In the genomic region with DNA sequence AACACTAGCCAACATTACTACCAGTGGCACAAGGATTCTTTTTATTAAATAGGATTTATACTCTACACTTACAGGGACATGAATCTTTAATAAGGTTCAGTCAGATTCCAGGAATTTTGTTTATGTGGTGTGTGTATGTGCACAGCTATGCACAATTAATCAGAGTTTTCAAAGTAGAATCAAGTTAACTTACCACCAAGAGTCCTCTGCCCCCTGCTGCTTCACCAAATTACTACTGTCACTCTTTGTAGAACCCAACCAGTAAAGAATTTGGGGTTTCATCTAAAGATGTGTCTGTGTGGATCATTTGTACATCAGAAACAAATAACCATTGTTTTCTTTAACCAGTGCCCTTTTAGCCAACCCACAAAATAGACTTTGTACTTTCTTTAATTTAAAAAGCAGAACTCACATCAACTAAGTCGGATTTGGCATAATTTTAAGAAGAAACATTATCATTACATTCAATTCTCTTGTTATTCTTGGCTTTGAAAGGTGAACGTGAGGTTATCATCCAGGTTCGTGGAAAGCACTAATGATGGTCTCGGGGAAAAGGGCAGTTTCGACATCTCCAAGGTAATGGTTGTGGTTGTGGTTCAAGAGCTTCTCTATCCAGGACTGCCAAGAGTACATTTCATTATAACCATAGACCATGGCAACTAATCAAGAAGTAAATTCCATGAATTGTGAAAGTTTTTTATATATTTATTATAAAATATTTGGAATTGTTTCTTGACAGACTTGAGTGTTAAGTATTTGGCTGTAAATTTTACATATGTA, we compare ENCODE assay signal across 20 cellular contexts.
DNase-seq lines count a peak whose midpoint lies in the region; ATAC-seq, FAIRE-seq and TF ChIP-seq lines count a peak whose summit lies in the region.
"Had no signal": no experiment of that assay in that cellular context is flagged by ENCODE, and none has a peak within 500 bp of the region (broad histone marks: within the 10 kb centered on the region; RNA-seq: fewer than 3 reads in every experiment).

No MANE protein-coding gene starts in this region.

- no peak overlapping the region for H3K4me2 ChIP-seq in HepG2 (ENCODE audit: low read depth, low read length)

- no peak for TF ChIP-seq POLR2A in GM12892 (IDR thresholded peaks at IDR 0.05; ENCODE audit: low read depth, low read length)
- no peak for TF ChIP-seq POLR2A in HepG2 (IDR thresholded peaks at IDR 0.05; ENCODE audit: insufficient read depth in 1 of 2, low read depth in 2 of 2, low read length in 2 of 2)
- TF ChIP-seq POLR2A in esophagus squamous epithelium (IDR thresholded peaks at IDR 0.05): no peak

- H3K36me3 ChIP-seq in HepG2 (replicated peaks in 1 of 2; ENCODE audit: control insufficient read depth in 1 of 2, insufficient read depth in 2 of 2, low read length in 2 of 2) (no peaks in the 10 kb centered on the region), esophagus squamous epithelium (no peaks in the 10 kb centered on the region)
- H3K36me3 ChIP-seq: suprapubic skin had no signal

- no peak for TF ChIP-seq EP300 in HepG2 (IDR thresholded peaks at IDR 0.05; ENCODE audit: low read depth in 2 of 2, low read length in 2 of 2)
- TF ChIP-seq EP300 in HepG2 (CRISPR knock-in tag; IDR thresholded peaks at IDR 0.05; ENCODE audit: borderline replicate concordance): no peak

- H3K79me2 ChIP-seq in HepG2 (ENCODE audit: insufficient read depth, low read length): no peaks in the 10 kb centered on the region

- H4K20me1 ChIP-seq in HepG2 (ENCODE audit: insufficient read depth, low read length): no peaks in the 10 kb centered on the region

- H3K27me3 ChIP-seq in HepG2 (ENCODE audit: control insufficient read depth in 1 of 2, insufficient read depth in 2 of 2, low read length in 2 of 2) (no peaks in the 10 kb centered on the region), esophagus squamous epithelium (no peaks in the 10 kb centered on the region)
- H3K27me3 ChIP-seq: suprapubic skin had no signal

- H3K27ac ChIP-seq in C4-2B (no peak overlapping the region), HepG2 (ENCODE audit: extremely low read length, insufficient read depth, low read length) (no peak overlapping the region), esophagus squamous epithelium (no peak overlapping the region)
- H3K27ac ChIP-seq: suprapubic skin had no signal

- TF ChIP-seq CTCF in C4-2B (conservative IDR thresholded peaks at IDR 0.05): peak; percentile 16; the same call in 1 of the 2 replicates
- TF ChIP-seq CTCF in epithelial cell of esophagus (IDR thresholded peaks at IDR 0.05; ENCODE audit: insufficient read depth, low read depth, low read length, missing control alignments): peak; percentile 27
- no peak for TF ChIP-seq CTCF in omental fat pad (IDR thresholded peaks at IDR 0.05)
- TF ChIP-seq CTCF in HepG2 (CRISPR knock-in tag; IDR thresholded peaks at IDR 0.05): no peak
- no peak for TF ChIP-seq CTCF in esophagus squamous epithelium (IDR thresholded peaks at IDR 0.05)

- no peak for TF ChIP-seq RAD21 in HepG2 (CRISPR knock-in tag; IDR thresholded peaks at IDR 0.05)

- DNase-seq in OCI-M1 (lab: John Stamatoyannopoulos, UW) (peak; percentile 40), epithelial cell of esophagus (ENCODE audit: low read depth) (peak; percentile 17), omental fat pad (ENCODE audit: low spot score) (no peak), GM12892 (ENCODE audit: insufficient read length) (no peak), HepG2 (ENCODE audit: low spot score) (no peak), esophagus squamous epithelium (lab: John Stamatoyannopoulos, UW) (no peak)
- DNase-seq: activated B cell treated with CpG ODN at 0.5 μM for 24 hours; activated effector memory CD4-positive, alpha-beta T cell treated with Interleukin-2 at 50 U/mL for 16 hours; anterior cingulate cortex; cortex of kidney; DMS153; kidney; NCI-H1092; NCI-H2171 treated with DMSO at 0.1 percent for 48 hours; stimulated activated CD4-positive, alpha-beta T cell treated with anti-CD3 and anti-CD28 coated beads, Interleukin-2, amount 100 ng/mL, for 24 hours; T-cell had no signal

- FAIRE-seq in GM12892 (lab: Jason Lieb, UNC) (no peak), HepG2 (lab: Jason Lieb, UNC) (no peak)
- FAIRE-seq: kidney had no signal

- CTCF ChIA-PET in HepG2 (lab: Yijun Ruan, JAX; ENCODE audit: low intra/inter-chr PET ratio, low total read pairs): no interaction called here

- no peak overlapping the region for H3K4me3 ChIP-seq in epithelial cell of esophagus (ENCODE audit: low read length)
- no peak overlapping the region; a peak in 1 of 6 replicates for H3K4me3 ChIP-seq in HepG2 (replicated peaks in 1 of 3; ENCODE audit: insufficient read depth in 1 of 3, low read depth in 2 of 3, low read length in 3 of 3)
- H3K4me3 ChIP-seq in esophagus squamous epithelium: no peak overlapping the region
- H3K4me3 ChIP-seq: suprapubic skin had no signal

- H3K9ac ChIP-seq in HepG2 (ENCODE audit: insufficient read depth, low read depth, low read length): no peak overlapping the region

- peaks cover 36% of the 10 kb centered on the region for H3K9me3 ChIP-seq in HepG2 (ENCODE audit: low read length)
- no peaks in the 10 kb centered on the region for H3K9me3 ChIP-seq in esophagus squamous epithelium
- H3K9me3 ChIP-seq: suprapubic skin had no signal

- intact Hi-C loops in HepG2 (cut with micrococcal nuclease; ENCODE audit: unreplicated experiment) (no loop called here), esophagus squamous epithelium (cut with DNase I) (no loop called here)

- BruUV-seq in HepG2 (replicated peaks; lab: Mats Ljungman, UMichigan): no TSS peak

- ATAC-seq in omental fat pad (ENCODE audit: low FRiP score): peak; percentile 41
- ATAC-seq in HepG2: no peak
- no peak for ATAC-seq in HG02938 (IDR thresholded peaks at IDR 0.05; ENCODE audit: unreplicated experiment)
- ATAC-seq: sciatic nerve, T-cell had no signal

- no peak overlapping the region for H2AFZ ChIP-seq in HepG2 (ENCODE audit: low read length)

- POLR2A ChIA-PET in HepG2 (lab: Yijun Ruan, JAX): no interaction called here

- in situ Hi-C loops in HepG2 (cut with HindIII; ENCODE audit: extremely low pct_ligation_motif_present, low pct_unique_long_range_greater_than_20kb): no loop called here

- WGBS in HepG2 (ENCODE audit: low lambda C conversion rate): 6% methylated on average over 5 of the region's 5 CpGs
- 63 to 69% methylated on average over 5 of the region's 5 CpGs for WGBS in esophagus squamous epithelium, 2 donors

- H3K4me1 ChIP-seq in HepG2 (ENCODE audit: insufficient read depth, low read length): no peaks in the 10 kb centered on the region
- H3K4me1 ChIP-seq in esophagus squamous epithelium: peaks cover 0 to 14% (median 0%) of the 10 kb centered on the region in 3 donors

TF ChIP-seq in HepG2, 621 proteins besides CTCF, POLR2A, EP300 and RAD21 (continues in another document):
- TF ChIP-seq SNRNP70 (IDR thresholded peaks at IDR 0.05; ENCODE audit: low read depth, low read length) (no peak), RFX3 (CRISPR knock-in tag; IDR thresholded peaks at IDR 0.05) (no peak), TP53 (CRISPR knock-in tag; conservative IDR thresholded peaks at IDR 0.05) (no peak), KLF16 (CRISPR knock-in tag; IDR thresholded peaks at IDR 0.05) (no peak), ZNF792 (CRISPR knock-in tag; IDR thresholded peaks at IDR 0.05) (no peak), ZNF891 (CRISPR knock-in tag; IDR thresholded peaks at IDR 0.05) (no peak), ZNF780A (CRISPR knock-in tag; IDR thresholded peaks at IDR 0.05) (no peak), ZNF235 (CRISPR knock-in tag; IDR thresholded peaks at IDR 0.05; ENCODE audit: borderline replicate concordance) (no peak), ZBTB38 (CRISPR knock-in tag; IDR thresholded peaks at IDR 0.05) (no peak), GZF1 (CRISPR knock-in tag; IDR thresholded peaks at IDR 0.05) (no peak), SMAD3 (CRISPR knock-in tag; IDR thresholded peaks at IDR 0.05) (no peak), MXD3 (CRISPR knock-in tag; IDR thresholded peaks at IDR 0.05) (no peak), ZNF543 (CRISPR knock-in tag; IDR thresholded peaks at IDR 0.05) (no peak)
- TF ChIP-seq, protein P1, sequence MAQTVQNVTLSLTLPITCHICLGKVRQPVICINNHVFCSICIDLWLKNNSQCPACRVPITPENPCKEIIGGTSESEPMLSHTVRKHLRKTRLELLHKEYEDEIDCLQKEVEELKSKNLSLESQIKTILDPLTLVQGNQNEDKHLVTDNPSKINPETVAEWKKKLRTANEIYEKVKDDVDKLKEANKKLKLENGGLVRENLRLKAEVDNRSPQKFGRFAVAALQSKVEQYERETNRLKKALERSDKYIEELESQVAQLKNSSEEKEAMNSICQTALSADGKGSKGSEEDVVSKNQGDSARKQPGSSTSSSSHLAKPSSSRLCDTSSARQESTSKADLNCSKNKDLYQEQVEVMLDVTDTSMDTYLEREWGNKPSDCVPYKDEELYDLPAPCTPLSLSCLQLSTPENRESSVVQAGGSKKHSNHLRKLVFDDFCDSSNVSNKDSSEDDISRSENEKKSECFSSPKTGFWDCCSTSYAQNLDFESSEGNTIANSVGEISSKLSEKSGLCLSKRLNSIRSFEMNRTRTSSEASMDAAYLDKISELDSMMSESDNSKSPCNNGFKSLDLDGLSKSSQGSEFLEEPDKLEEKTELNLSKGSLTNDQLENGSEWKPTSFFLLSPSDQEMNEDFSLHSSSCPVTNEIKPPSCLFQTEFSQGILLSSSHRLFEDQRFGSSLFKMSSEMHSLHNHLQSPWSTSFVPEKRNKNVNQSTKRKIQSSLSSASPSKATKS (CRISPR knock-in tag; IDR thresholded peaks at IDR 0.05): no peak

Comparison
In these comparisons a context has a peak if more than half of its experiments do, and no peak if none do; other contexts are left out.
1. CTCF ChIP-seq: peak in C4-2B (single experiment) and epithelial cell of esophagus (single experiment); none in omental fat pad (0 of 3), HepG2 (single experiment) and esophagus squamous epithelium (0 of 6).
2. DNase-seq: peak in OCI-M1 (single experiment) and epithelial cell of esophagus (single experiment); none in omental fat pad (single experiment), GM12892 (single experiment), HepG2 (single experiment) and esophagus squamous epithelium (single experiment).